ENCODE assay signal across 2 cellular contexts in the genomic region with DNA sequence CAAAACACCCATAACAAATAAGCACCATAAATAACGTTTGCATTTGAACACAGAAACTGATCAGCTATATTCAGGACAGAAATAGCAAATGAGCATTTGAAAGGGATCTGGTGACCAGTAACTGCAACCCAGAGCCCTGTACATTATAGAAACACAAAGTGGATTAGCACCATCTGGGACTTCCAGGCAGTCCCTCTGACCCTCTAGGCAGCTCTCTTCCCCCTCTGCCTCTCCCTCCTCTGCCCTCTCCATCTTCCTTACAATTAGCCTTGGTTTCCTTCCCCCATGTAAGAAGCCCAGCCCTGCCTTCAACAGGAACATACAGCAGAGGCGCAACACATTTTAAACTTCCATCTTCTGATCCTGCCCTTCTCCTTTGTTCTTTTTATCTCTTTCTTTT.
TF ChIP-seq lines count a peak whose summit lies in the region.

No MANE protein-coding gene starts in this region.

TF ChIP-seq in GM23338, 12 proteins besides CTCF, POLR2A, EP300 and RAD21:
- TF ChIP-seq, protein P1, sequence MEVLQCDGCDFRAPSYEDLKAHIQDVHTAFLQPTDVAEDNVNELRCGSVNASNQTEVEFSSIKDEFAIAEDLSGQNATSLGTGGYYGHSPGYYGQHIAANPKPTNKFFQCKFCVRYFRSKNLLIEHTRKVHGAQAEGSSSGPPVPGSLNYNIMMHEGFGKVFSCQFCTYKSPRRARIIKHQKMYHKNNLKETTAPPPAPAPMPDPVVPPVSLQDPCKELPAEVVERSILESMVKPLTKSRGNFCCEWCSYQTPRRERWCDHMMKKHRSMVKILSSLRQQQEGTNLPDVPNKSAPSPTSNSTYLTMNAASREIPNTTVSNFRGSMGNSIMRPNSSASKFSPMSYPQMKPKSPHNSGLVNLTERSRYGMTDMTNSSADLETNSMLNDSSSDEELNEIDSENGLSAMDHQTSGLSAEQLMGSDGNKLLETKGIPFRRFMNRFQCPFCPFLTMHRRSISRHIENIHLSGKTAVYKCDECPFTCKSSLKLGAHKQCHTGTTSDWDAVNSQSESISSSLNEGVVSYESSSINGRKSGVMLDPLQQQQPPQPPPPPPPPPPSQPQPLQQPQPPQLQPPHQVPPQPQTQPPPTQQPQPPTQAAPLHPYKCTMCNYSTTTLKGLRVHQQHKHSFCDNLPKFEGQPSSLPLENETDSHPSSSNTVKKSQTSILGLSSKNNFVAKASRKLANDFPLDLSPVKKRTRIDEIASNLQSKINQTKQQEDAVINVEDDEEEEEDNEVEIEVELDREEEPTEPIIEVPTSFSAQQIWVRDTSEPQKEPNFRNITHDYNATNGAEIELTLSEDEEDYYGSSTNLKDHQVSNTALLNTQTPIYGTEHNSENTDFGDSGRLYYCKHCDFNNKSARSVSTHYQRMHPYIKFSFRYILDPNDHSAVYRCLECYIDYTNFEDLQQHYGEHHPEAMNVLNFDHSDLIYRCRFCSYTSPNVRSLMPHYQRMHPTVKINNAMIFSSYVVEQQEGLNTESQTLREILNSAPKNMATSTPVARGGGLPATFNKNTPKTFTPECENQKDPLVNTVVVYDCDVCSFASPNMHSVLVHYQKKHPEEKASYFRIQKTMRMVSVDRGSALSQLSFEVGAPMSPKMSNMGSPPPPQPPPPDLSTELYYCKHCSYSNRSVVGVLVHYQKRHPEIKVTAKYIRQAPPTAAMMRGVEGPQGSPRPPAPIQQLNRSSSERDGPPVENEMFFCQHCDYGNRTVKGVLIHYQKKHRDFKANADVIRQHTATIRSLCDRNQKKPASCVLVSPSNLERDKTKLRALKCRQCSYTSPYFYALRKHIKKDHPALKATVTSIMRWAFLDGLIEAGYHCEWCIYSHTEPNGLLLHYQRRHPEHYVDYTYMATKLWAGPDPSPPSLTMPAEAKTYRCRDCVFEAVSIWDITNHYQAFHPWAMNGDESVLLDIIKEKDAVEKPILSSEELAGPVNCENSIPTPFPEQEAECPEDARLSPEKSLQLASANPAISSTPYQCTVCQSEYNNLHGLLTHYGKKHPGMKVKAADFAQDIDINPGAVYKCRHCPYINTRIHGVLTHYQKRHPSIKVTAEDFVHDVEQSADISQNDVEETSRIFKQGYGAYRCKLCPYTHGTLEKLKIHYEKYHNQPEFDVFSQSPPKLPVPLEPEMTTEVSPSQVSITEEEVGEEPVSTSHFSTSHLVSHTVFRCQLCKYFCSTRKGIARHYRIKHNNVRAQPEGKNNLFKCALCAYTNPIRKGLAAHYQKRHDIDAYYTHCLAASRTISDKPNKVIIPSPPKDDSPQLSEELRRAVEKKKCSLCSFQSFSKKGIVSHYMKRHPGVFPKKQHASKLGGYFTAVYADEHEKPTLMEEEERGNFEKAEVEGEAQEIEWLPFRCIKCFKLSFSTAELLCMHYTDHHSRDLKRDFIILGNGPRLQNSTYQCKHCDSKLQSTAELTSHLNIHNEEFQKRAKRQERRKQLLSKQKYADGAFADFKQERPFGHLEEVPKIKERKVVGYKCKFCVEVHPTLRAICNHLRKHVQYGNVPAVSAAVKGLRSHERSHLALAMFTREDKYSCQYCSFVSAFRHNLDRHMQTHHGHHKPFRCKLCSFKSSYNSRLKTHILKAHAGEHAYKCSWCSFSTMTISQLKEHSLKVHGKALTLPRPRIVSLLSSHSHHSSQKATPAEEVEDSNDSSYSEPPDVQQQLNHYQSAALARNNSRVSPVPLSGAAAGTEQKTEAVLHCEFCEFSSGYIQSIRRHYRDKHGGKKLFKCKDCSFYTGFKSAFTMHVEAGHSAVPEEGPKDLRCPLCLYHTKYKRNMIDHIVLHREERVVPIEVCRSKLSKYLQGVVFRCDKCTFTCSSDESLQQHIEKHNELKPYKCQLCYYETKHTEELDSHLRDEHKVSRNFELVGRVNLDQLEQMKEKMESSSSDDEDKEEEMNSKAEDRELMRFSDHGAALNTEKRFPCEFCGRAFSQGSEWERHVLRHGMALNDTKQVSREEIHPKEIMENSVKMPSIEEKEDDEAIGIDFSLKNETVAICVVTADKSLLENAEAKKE (CRISPR knock-in tag; IDR thresholded peaks at IDR 0.05), result no peak
- TF ChIP-seq NANOG (IDR thresholded peaks at IDR 0.05; ENCODE audit: borderline replicate concordance), result peak; percentile 41; the same call in 1 of the 2 replicates

TF ChIP-seq in WTC11, 78 proteins besides CTCF, POLR2A, EP300 and RAD21 (continued from another document):
- TF ChIP-seq, protein P2, sequence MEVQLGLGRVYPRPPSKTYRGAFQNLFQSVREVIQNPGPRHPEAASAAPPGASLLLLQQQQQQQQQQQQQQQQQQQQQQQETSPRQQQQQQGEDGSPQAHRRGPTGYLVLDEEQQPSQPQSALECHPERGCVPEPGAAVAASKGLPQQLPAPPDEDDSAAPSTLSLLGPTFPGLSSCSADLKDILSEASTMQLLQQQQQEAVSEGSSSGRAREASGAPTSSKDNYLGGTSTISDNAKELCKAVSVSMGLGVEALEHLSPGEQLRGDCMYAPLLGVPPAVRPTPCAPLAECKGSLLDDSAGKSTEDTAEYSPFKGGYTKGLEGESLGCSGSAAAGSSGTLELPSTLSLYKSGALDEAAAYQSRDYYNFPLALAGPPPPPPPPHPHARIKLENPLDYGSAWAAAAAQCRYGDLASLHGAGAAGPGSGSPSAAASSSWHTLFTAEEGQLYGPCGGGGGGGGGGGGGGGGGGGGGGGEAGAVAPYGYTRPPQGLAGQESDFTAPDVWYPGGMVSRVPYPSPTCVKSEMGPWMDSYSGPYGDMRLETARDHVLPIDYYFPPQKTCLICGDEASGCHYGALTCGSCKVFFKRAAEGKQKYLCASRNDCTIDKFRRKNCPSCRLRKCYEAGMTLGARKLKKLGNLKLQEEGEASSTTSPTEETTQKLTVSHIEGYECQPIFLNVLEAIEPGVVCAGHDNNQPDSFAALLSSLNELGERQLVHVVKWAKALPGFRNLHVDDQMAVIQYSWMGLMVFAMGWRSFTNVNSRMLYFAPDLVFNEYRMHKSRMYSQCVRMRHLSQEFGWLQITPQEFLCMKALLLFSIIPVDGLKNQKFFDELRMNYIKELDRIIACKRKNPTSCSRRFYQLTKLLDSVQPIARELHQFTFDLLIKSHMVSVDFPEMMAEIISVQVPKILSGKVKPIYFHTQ (CRISPR knock-in tag; IDR thresholded peaks at IDR 0.05), result no peak
- TF ChIP-seq ATF1 (CRISPR knock-in tag; IDR thresholded peaks at IDR 0.05) (no peak), NFATC4 (CRISPR knock-in tag; IDR thresholded peaks at IDR 0.05) (no peak), CREM (CRISPR knock-in tag; IDR thresholded peaks at IDR 0.05) (no peak), OVOL2 (CRISPR knock-in tag; IDR thresholded peaks at IDR 0.05; ENCODE audit: borderline replicate concordance) (no peak), IRF2 (CRISPR knock-in tag; IDR thresholded peaks at IDR 0.05; ENCODE audit: borderline replicate concordance, low read depth) (no peak), SP1 (CRISPR knock-in tag; conservative IDR thresholded peaks at IDR 0.05) (no peak)
- TF ChIP-seq, protein P3, sequence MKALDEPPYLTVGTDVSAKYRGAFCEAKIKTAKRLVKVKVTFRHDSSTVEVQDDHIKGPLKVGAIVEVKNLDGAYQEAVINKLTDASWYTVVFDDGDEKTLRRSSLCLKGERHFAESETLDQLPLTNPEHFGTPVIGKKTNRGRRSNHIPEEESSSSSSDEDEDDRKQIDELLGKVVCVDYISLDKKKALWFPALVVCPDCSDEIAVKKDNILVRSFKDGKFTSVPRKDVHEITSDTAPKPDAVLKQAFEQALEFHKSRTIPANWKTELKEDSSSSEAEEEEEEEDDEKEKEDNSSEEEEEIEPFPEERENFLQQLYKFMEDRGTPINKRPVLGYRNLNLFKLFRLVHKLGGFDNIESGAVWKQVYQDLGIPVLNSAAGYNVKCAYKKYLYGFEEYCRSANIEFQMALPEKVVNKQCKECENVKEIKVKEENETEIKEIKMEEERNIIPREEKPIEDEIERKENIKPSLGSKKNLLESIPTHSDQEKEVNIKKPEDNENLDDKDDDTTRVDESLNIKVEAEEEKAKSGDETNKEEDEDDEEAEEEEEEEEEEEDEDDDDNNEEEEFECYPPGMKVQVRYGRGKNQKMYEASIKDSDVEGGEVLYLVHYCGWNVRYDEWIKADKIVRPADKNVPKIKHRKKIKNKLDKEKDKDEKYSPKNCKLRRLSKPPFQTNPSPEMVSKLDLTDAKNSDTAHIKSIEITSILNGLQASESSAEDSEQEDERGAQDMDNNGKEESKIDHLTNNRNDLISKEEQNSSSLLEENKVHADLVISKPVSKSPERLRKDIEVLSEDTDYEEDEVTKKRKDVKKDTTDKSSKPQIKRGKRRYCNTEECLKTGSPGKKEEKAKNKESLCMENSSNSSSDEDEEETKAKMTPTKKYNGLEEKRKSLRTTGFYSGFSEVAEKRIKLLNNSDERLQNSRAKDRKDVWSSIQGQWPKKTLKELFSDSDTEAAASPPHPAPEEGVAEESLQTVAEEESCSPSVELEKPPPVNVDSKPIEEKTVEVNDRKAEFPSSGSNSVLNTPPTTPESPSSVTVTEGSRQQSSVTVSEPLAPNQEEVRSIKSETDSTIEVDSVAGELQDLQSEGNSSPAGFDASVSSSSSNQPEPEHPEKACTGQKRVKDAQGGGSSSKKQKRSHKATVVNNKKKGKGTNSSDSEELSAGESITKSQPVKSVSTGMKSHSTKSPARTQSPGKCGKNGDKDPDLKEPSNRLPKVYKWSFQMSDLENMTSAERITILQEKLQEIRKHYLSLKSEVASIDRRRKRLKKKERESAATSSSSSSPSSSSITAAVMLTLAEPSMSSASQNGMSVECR (CRISPR knock-in tag; IDR thresholded peaks at IDR 0.05; ENCODE audit: borderline replicate concordance), result no peak
- TF ChIP-seq, protein P4, sequence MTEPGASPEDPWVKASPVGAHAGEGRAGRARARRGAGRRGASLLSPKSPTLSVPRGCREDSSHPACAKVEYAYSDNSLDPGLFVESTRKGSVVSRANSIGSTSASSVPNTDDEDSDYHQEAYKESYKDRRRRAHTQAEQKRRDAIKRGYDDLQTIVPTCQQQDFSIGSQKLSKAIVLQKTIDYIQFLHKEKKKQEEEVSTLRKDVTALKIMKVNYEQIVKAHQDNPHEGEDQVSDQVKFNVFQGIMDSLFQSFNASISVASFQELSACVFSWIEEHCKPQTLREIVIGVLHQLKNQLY (CRISPR knock-in tag; IDR thresholded peaks at IDR 0.05), result no peak
- TF ChIP-seq, protein P5, sequence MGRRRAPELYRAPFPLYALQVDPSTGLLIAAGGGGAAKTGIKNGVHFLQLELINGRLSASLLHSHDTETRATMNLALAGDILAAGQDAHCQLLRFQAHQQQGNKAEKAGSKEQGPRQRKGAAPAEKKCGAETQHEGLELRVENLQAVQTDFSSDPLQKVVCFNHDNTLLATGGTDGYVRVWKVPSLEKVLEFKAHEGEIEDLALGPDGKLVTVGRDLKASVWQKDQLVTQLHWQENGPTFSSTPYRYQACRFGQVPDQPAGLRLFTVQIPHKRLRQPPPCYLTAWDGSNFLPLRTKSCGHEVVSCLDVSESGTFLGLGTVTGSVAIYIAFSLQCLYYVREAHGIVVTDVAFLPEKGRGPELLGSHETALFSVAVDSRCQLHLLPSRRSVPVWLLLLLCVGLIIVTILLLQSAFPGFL (CRISPR knock-in tag; IDR thresholded peaks at IDR 0.05; ENCODE audit: borderline replicate concordance), result no peak
- TF ChIP-seq, protein P6, sequence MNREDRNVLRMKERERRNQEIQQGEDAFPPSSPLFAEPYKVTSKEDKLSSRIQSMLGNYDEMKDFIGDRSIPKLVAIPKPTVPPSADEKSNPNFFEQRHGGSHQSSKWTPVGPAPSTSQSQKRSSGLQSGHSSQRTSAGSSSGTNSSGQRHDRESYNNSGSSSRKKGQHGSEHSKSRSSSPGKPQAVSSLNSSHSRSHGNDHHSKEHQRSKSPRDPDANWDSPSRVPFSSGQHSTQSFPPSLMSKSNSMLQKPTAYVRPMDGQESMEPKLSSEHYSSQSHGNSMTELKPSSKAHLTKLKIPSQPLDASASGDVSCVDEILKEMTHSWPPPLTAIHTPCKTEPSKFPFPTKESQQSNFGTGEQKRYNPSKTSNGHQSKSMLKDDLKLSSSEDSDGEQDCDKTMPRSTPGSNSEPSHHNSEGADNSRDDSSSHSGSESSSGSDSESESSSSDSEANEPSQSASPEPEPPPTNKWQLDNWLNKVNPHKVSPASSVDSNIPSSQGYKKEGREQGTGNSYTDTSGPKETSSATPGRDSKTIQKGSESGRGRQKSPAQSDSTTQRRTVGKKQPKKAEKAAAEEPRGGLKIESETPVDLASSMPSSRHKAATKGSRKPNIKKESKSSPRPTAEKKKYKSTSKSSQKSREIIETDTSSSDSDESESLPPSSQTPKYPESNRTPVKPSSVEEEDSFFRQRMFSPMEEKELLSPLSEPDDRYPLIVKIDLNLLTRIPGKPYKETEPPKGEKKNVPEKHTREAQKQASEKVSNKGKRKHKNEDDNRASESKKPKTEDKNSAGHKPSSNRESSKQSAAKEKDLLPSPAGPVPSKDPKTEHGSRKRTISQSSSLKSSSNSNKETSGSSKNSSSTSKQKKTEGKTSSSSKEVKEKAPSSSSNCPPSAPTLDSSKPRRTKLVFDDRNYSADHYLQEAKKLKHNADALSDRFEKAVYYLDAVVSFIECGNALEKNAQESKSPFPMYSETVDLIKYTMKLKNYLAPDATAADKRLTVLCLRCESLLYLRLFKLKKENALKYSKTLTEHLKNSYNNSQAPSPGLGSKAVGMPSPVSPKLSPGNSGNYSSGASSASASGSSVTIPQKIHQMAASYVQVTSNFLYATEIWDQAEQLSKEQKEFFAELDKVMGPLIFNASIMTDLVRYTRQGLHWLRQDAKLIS (CRISPR knock-in tag; IDR thresholded peaks at IDR 0.05; ENCODE audit: borderline replicate concordance), result no peak
- TF ChIP-seq, protein P7, sequence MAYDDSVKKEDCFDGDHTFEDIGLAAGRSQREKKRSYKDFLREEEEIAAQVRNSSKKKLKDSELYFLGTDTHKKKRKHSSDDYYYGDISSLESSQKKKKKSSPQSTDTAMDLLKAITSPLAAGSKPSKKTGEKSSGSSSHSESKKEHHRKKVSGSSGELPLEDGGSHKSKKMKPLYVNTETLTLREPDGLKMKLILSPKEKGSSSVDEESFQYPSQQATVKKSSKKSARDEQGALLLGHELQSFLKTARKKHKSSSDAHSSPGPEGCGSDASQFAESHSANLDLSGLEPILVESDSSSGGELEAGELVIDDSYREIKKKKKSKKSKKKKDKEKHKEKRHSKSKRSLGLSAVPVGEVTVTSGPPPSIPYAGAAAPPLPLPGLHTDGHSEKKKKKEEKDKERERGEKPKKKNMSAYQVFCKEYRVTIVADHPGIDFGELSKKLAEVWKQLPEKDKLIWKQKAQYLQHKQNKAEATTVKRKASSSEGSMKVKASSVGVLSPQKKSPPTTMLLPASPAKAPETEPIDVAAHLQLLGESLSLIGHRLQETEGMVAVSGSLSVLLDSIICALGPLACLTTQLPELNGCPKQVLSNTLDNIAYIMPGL (CRISPR knock-in tag; IDR thresholded peaks at IDR 0.05), result no peak
